12 cellular contexts compared by ENCODE assay signal in genomic region chr6:110487968-110488381, GRCh38. TPM values are rescaled to one million over a fixed set of nuclear protein-coding genes. Genes with fewer than 3 reads are reported as not detected.
"Had no signal": no experiment of that assay in that cellular context is flagged by ENCODE, and none has a peak within 500 bp of the region (broad histone marks: within the 10 kb centered on the region; RNA-seq: fewer than 3 reads in every experiment).

No MANE protein-coding gene starts in this region.

RNA-seq across cellular contexts. Expression of gene SLC22A16, which starts 11.6 kb away (rescaled TPM):
- total RNA-seq: activated B cell treated with CpG ODN at 0.5 μM for 24 hours; activated CD4-positive, alpha-beta memory T cell treated with anti-CD3 and anti-CD28 coated beads for 36 hours; activated CD4-positive, alpha-beta T cell treated with anti-CD3 and anti-CD28 coated beads, Interleukin-2, amount 10 ng/mL, durations not matched to agents 24 days and 14 days; activated CD8-positive, alpha-beta memory T cell treated with anti-CD3 and anti-CD28 coated beads for 36 hours; activated CD8-positive, alpha-beta T cell treated with anti-CD3 and anti-CD28 coated beads for 36 hours; activated naive CD8-positive, alpha-beta T cell treated with anti-CD3 and anti-CD28 coated beads, Interleukin-2, amount 10 ng/mL, durations not matched to agents 7 days and 5 days; activated T-helper 2 cell treated with anti-CD3 and anti-CD28 coated beads, Interferon-gamma antibody, Interleukin-2, Interleukin-4, amounts not matched to agents 10 μg/mL and 5 μg/mL and 100 μg/mL, durations not matched to agents 14 hours and 24 hours and 36 hours; ascending aorta; cardiac septum; T-cell; T-helper 1 cell treated with Interleukin-12 subunit alpha and Interleukin-12 subunit beta and Interleukin-4 antibody, amounts not matched to agents 30 ng/mL and 1 ng/mL, for 36 hours; T-helper 17 cell had no signal
